In genomic region chr5:142782976-142783539, GRCh38 we compare ENCODE assay signal across 11 cellular contexts. TPM values are rescaled to one million over a fixed set of nuclear protein-coding genes. Genes with fewer than 3 reads are reported as not detected.
DNase-seq lines count a peak whose midpoint lies in the region; ATAC-seq and TF ChIP-seq lines count a peak whose summit lies in the region.
"Had no signal": no experiment of that assay in that cellular context is flagged by ENCODE, and none has a peak within 500 bp of the region (broad histone marks: within the 10 kb centered on the region; RNA-seq: fewer than 3 reads in every experiment).

No MANE protein-coding gene starts in this region.

- peaks cover 27% of the 10 kb centered on the region for H3K4me1 ChIP-seq in GM23248 (ENCODE audit: insufficient read depth)
- H3K4me1 ChIP-seq in spleen = peaks cover 16 to 100% (median 67%) of the 10 kb centered on the region in 6 donors
- H3K4me1 ChIP-seq in trophoblast cell (ENCODE audit: control insufficient read depth in 1 of 2, insufficient read depth in 2 of 2, low read length in 2 of 2) = peaks cover 0 to 4% of the 10 kb centered on the region in 2 experiments
- H3K4me1 ChIP-seq: prostate gland had no signal

- no peak overlapping the region for H2BK5ac ChIP-seq in trophoblast cell (ENCODE audit: low read depth, low read length, poor library complexity)

- H3K4me2 ChIP-seq in GM23248 (ENCODE audit: unreplicated experiment) (no peak overlapping the region), trophoblast cell (ENCODE audit: low read length) (no peak overlapping the region)

- peak overlapping the region; percentile 60 to 68 for H3K27ac Mint-ChIP-seq in T-cell

- TF ChIP-seq CTCF in spleen (IDR thresholded peaks at IDR 0.05 in 8 of 11, conservative IDR thresholded peaks at IDR 0.05 in 3 of 11) = no peak

- no peak overlapping the region for H3K4ac ChIP-seq in trophoblast cell (ENCODE audit: low read depth, low read length)

- peak overlapping the region; percentile 29; the same call in 1 of the 2 replicates for H3K9ac ChIP-seq in GM23248
- H3K9ac ChIP-seq in trophoblast cell (ENCODE audit: low read length) = no peak overlapping the region

- in situ Hi-C loops in GM23248 (cut with MboI) = no loop called here

- peaks cover 72 to 78% (median 75%) of the 10 kb centered on the region in 3 donors for H3K4me1 Mint-ChIP-seq in T-cell

- no peaks in the 10 kb centered on the region for H3K36me3 ChIP-seq in GM23248 (ENCODE audit: low read depth)
- H3K36me3 ChIP-seq in spleen = no peaks in the 10 kb centered on the region
- no peaks in the 10 kb centered on the region for H3K36me3 ChIP-seq in trophoblast cell (ENCODE audit: control insufficient read depth in 1 of 2, insufficient read depth in 2 of 2, low read length in 2 of 2)
- H3K36me3 ChIP-seq: prostate gland had no signal

- DNase-seq in GM23248 (peak; percentile 12), T-cell (no peak), left ventricle myocardium superior (peak; percentile 78), spleen (no peak), trophoblast cell (no peak), DMS79 (lab: John Stamatoyannopoulos, UW) (no peak), NCI-H1105 (lab: John Stamatoyannopoulos, UW) (no peak)
- DNase-seq: KBM-7, left colon had no signal

- no peak overlapping the region for H3K23ac ChIP-seq in trophoblast cell (ENCODE audit: low read length)

- no peak overlapping the region for H3K18ac ChIP-seq in trophoblast cell (ENCODE audit: low read length)

- H3K4me3 ChIP-seq in GM23248 (0 out of 2 replicates have a peak overlapping the region, but pooled peaks have one; percentile 42), spleen (no peak overlapping the region), trophoblast cell (ENCODE audit: low read depth, low read length) (no peak overlapping the region)
- H3K4me3 ChIP-seq: prostate gland had no signal

- no peak for TF ChIP-seq POLR2A in spleen (IDR thresholded peaks at IDR 0.05)

- no peak overlapping the region for H4K91ac ChIP-seq in trophoblast cell (ENCODE audit: low read depth, low read length)

- no peaks in the 10 kb centered on the region for H3K79me2 ChIP-seq in GM23248 (ENCODE audit: insufficient read depth)
- H3K79me2 ChIP-seq in trophoblast cell (ENCODE audit: control insufficient read depth, insufficient read depth, low read length, poor library complexity) = no peaks in the 10 kb centered on the region

- no peak overlapping the region for H3K4me3 Mint-ChIP-seq in T-cell

- no peaks in the 10 kb centered on the region for H3K27me3 Mint-ChIP-seq in T-cell

- no peak overlapping the region for H3K14ac ChIP-seq in trophoblast cell (ENCODE audit: low read length)

- H3K27me3 ChIP-seq in GM23248 (replicated peaks; ENCODE audit: insufficient read depth) (no peaks in the 10 kb centered on the region), spleen (replicated peaks in 1 of 7) (no peaks in the 10 kb centered on the region), trophoblast cell (ENCODE audit: insufficient read depth, low read length) (no peaks in the 10 kb centered on the region)
- H3K27me3 ChIP-seq: foreskin keratinocyte had no signal

- no peak for ATAC-seq in T-cell (replicated peaks in 1 of 4)
- peak; percentile 44 for ATAC-seq in left ventricle myocardium superior

- 56 to 73% methylated on average over 8 of the region's 8 CpGs for WGBS in GM23248 (ENCODE audit: low coverage in 1 of 2, low lambda C conversion rate in 2 of 2, missing lambda C conversion rate in 2 of 2), 2 experiments
- 78 to 87% (median 80%) methylated on average over 8 of the region's 8 CpGs for WGBS in spleen, 5 donors
- no CpG with 5 or more reads among the region's 8 CpGs for WGBS in trophoblast cell (ENCODE audit: extremely low coverage, insufficient coverage, insufficient read length)

- H2AK5ac ChIP-seq in trophoblast cell (ENCODE audit: low read length) = no peak overlapping the region

- H4K12ac ChIP-seq in trophoblast cell (ENCODE audit: low read depth, low read length) = no peak overlapping the region

- H4K20me1 ChIP-seq in GM23248 (ENCODE audit: insufficient read depth) = no peaks in the 10 kb centered on the region

- H3K9me2 ChIP-seq in GM23248 (ENCODE audit: insufficient read depth) = no peaks in the 10 kb centered on the region

- H2BK12ac ChIP-seq in trophoblast cell (ENCODE audit: low read length) = no peak overlapping the region

- peak overlapping the region; percentile 35 for H3K27ac ChIP-seq in GM23248
- peak overlapping the region in 7 of 8 donors; percentile 37 to 80 (median 77) for H3K27ac ChIP-seq in spleen
- no peak overlapping the region for H3K27ac ChIP-seq in trophoblast cell (ENCODE audit: low read depth, low read length)
- H3K27ac ChIP-seq: foreskin keratinocyte, prostate gland had no signal

- H3K9me3 ChIP-seq in GM23248 (ENCODE audit: low read depth) (no peaks in the 10 kb centered on the region), spleen (no peaks in the 10 kb centered on the region), trophoblast cell (ENCODE audit: insufficient read depth, low read depth, low read length) (no peaks in the 10 kb centered on the region)
- H3K9me3 ChIP-seq: prostate gland had no signal

- intact Hi-C loops in left ventricle myocardium superior (cut with micrococcal nuclease) = no loop called here
- intact Hi-C loops in spleen (cut with DNase I; ENCODE audit: low total_unique reads) = no loop called here

- H2AFZ ChIP-seq in GM23248 = no peak overlapping the region
- H2AFZ ChIP-seq in trophoblast cell (ENCODE audit: insufficient read depth, low read length, poor library complexity) = no peak overlapping the region

- peaks cover under 1% of the 10 kb centered on the region for H3K36me3 Mint-ChIP-seq in T-cell

- 0 out of 2 replicates have a peak, but pooled peaks cover 6% of the 10 kb centered on the region for H3F3A ChIP-seq in GM23248 (ENCODE audit: insufficient read depth)

- H4K8ac ChIP-seq in trophoblast cell (ENCODE audit: low read depth, low read length) = no peak overlapping the region

- CTCF ChIA-PET in T-cell (lab: Charles Lee) = interaction anchor here (0.7 to 2.3 kb wide), 6 partner anchors 10 to 70 kb away, joined by 3 to 13 read pairs (median 5); partner anchors contain the start of gene ARHGAP26 (in 1 of the 2)

- H2BK120ac ChIP-seq in trophoblast cell (ENCODE audit: insufficient read depth, low read length, poor library complexity) = no peak overlapping the region

- H3K79me1 ChIP-seq in trophoblast cell (ENCODE audit: low read length) = no peaks in the 10 kb centered on the region

- POLR2A ChIA-PET in T-cell (lab: Charles Lee) = interaction anchor here in 1 of 2 donors (0.9 to 1.3 kb wide), 4 partner anchors 11 to 15 kb away, joined by 3 to 5 read pairs (median 3); partner anchors contain the start of gene ARHGAP26

- no peaks in the 10 kb centered on the region for H3K9me3 Mint-ChIP-seq in T-cell

RNA-seq across cellular contexts. Expression of gene ARHGAP26, which starts 12.9 kb away (rescaled TPM):
- 1.6 and 8.3 TPM in 2 replicates for total RNA-seq in GM23248 (2014; rRNA removed; shearing (Covaris generic))
- polyA plus RNA-seq in GM23248 (2016; fragmentation: Nextera tagmentation; extraction: Ambion mirVana) = 1.7 and 1.9 TPM in 2 replicates
- total RNA-seq in T-cell = 10 to 100 TPM; 22.8 to 49.3 (median 28.3) TPM
- 34.9 TPM for total RNA-seq in left ventricle myocardium superior
- 100 to 1,000 TPM in 1 of 7 donors, 10 to 100 TPM in 6; 33.6 to 148 (median 65.9) TPM for total RNA-seq in spleen
- polyA plus RNA-seq in spleen = 1 to 10 TPM; 4.2 to 5.9 (median 4.2) TPM
- 3.3 and 3.7 TPM in 2 replicates for polyA plus RNA-seq in trophoblast cell (2013)

Comparison
In these comparisons a context has a peak if more than half of its experiments do, and no peak if none do; other contexts are left out.
1. DNase-seq: peak in GM23248 (single experiment) and left ventricle myocardium superior (single experiment); none in T-cell (0 of 34), spleen (single experiment), trophoblast cell (0 of 2), DMS79 (single experiment) and NCI-H1105 (single experiment).